Comparison of ENCODE assay signal across 9 cellular contexts in genomic region chr7:131188367-131189339, GRCh38.
A peak's percentile ranks its signal among the peaks of the same experiment; 100 is the strongest.
DNase-seq lines count a peak whose midpoint lies in the region; ATAC-seq and TF ChIP-seq lines count a peak whose summit lies in the region.
"Had no signal": no experiment of that assay in that cellular context is flagged by ENCODE, and none has a peak within 500 bp of the region (broad histone marks: within the 10 kb centered on the region; RNA-seq: fewer than 3 reads in every experiment).

No MANE protein-coding gene starts in this region.

- DNase-seq in NCI-H146 (lab: John Stamatoyannopoulos, UW) (peak; percentile 35), NCI-H146 treated with DMSO at 0.1 percent for 48 hours (lab: John Stamatoyannopoulos, UW; ENCODE audit: unreplicated experiment) (no peak), RKO (ENCODE audit: low spot score) (peak; percentile 99), islet precursor cell (peak; percentile 66), Peyer's patch (no peak)
- DNase-seq in stimulated activated CD8-positive, alpha-beta memory T cell treated with anti-CD3 and anti-CD28 coated beads, Interleukin-4, amount 100 ng/mL, for 1 hour (ENCODE audit: low read depth in 2 of 2, low spot score in 1 of 2), result peak; percentile 22 to 24
- DNase-seq: heart left ventricle had no signal

- H3K9me3 ChIP-seq in Peyer's patch, result no peaks in the 10 kb centered on the region

- no peaks in the 10 kb centered on the region for H3K27me3 Mint-ChIP-seq in activated T-helper 17 cell treated with anti-CD3 and anti-CD28 coated beads, Interleukin-2, amount 50 U/mL, for 72 hours

- no peak overlapping the region for H3K4me3 ChIP-seq in Peyer's patch
- H3K4me3 ChIP-seq: heart left ventricle had no signal

- TF ChIP-seq POLR2A in Peyer's patch (IDR thresholded peaks at IDR 0.05), result no peak

- peaks cover 7% of the 10 kb centered on the region for H3K36me3 Mint-ChIP-seq in activated T-helper 17 cell treated with anti-CD3 and anti-CD28 coated beads, Interleukin-2, amount 50 U/mL, for 72 hours (ENCODE audit: low read depth)

- H3K4me1 Mint-ChIP-seq in activated T-helper 17 cell treated with anti-CD3 and anti-CD28 coated beads, Interleukin-2, amount 50 U/mL, for 72 hours, result peaks cover 28% of the 10 kb centered on the region

- no peaks in the 10 kb centered on the region for H3K27me3 ChIP-seq in Peyer's patch
- H3K27me3 ChIP-seq: heart left ventricle had no signal

- H3K4me1 ChIP-seq in Peyer's patch, result no peaks in the 10 kb centered on the region

- ATAC-seq in HG02759 (IDR thresholded peaks at IDR 0.05; ENCODE audit: unreplicated experiment), result peak; percentile 84
- peak; percentile 82 for ATAC-seq in activated T-helper 17 cell treated with anti-CD3 and anti-CD28 coated beads, Interleukin-2, amount 50 U/mL, for 72 hours (replicated peaks)

- TF ChIP-seq CTCF in Peyer's patch (IDR thresholded peaks at IDR 0.05), result no peak

- H3K4me3 Mint-ChIP-seq in activated T-helper 17 cell treated with anti-CD3 and anti-CD28 coated beads, Interleukin-2, amount 50 U/mL, for 72 hours, result peak overlapping the region; percentile 81

- H3K36me3 ChIP-seq in Peyer's patch, result no peaks in the 10 kb centered on the region
- H3K36me3 ChIP-seq: heart left ventricle had no signal

- no peaks in the 10 kb centered on the region for H3K9me3 Mint-ChIP-seq in activated T-helper 17 cell treated with anti-CD3 and anti-CD28 coated beads, Interleukin-2, amount 50 U/mL, for 72 hours

- H3K27ac Mint-ChIP-seq in activated T-helper 17 cell treated with anti-CD3 and anti-CD28 coated beads, Interleukin-2, amount 50 U/mL, for 72 hours, result peak overlapping the region; percentile 96

- H3K27ac ChIP-seq in Peyer's patch, result peak overlapping the region in 2 of 4 donors; percentile 40 to 45

Comparison
In these comparisons a context has a peak if more than half of its experiments do, and no peak if none do; other contexts are left out.
1. DNase-seq: peak in NCI-H146 (single experiment), RKO (single experiment), islet precursor cell (single experiment) and stimulated activated CD8-positive, alpha-beta memory T cell treated with anti-CD3 and anti-CD28 coated beads, Interleukin-4, amount 100 ng/mL, for 1 hour (2 of 2); none in NCI-H146 treated with DMSO at 0.1 percent for 48 hours (single experiment) and Peyer's patch (0 of 3).